8 cellular contexts compared by ENCODE assay signal in the genomic region with DNA sequence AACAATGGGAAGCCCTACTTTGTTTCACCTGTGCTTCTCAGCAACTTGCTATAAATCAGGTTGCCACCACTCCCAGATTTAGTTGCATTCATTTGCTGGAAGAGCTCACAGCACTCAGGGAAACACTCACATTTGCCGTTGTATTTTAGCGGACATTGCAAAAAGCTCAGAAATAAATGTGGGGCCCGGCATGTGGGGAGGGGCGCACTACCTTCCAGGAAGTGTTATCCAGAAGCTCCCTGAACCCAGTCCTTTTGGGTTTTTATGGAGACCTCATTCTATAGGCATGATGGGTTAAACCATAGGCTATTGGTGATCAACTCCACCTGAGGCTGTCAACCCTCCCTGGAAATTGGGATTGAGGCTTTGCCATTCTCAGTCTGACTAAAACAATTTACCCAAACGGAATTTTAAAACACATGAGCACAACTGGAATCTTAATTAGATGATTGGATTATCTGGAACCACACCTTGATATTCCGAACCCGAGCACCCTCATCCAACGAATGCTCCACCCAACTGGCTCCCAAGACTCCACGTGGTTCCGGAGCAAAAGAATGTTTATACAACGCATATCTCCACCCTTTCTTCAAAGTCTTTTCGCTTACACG.
DNase-seq lines count a peak whose midpoint lies in the region; FAIRE-seq and TF ChIP-seq lines count a peak whose summit lies in the region.
"Not testable (repeated sequence)": the region's sequence is repeated elsewhere in the genome, so short reads cannot be mapped to it uniquely, and the experiment has no call there.

No MANE protein-coding gene starts in this region.

- H3K36me3 Mint-ChIP-seq in activated T-cell treated with anti-CD3 and anti-CD28 coated beads, Interleukin-2, amount 50 U/mL, for 24 hours (ENCODE audit: low read depth), result not testable (repeated sequence)
- H3K36me3 Mint-ChIP-seq in nephron progenitor cell (ENCODE audit: low read depth) (peaks cover 26% of the 10 kb centered on the region), type B pancreatic cell (peaks cover 12% of the 10 kb centered on the region)

- not testable (repeated sequence) for H3K27ac Mint-ChIP-seq in activated T-cell treated with anti-CD3 and anti-CD28 coated beads, Interleukin-2, amount 50 U/mL, for 24 hours; nephron progenitor cell; type B pancreatic cell

- TF ChIP-seq CTCF in nephron progenitor cell (IDR thresholded peaks at IDR 0.05); type B pancreatic cell (conservative IDR thresholded peaks at IDR 0.05): not testable (repeated sequence)

- H3K27me3 Mint-ChIP-seq in activated T-cell treated with anti-CD3 and anti-CD28 coated beads, Interleukin-2, amount 50 U/mL, for 24 hours; nephron progenitor cell (ENCODE audit: low read depth, poor library complexity); type B pancreatic cell: not testable (repeated sequence)

- peak; percentile 1 for DNase-seq in AG08395 (ENCODE audit: low spot score)
- DNase-seq in GM12891 (ENCODE audit: insufficient read length, low spot score), result peak; percentile 11
- peak; percentile 4 for DNase-seq in NCI-H460 (ENCODE audit: extremely low read depth, low read depth)
- peak; percentile 32 for DNase-seq in activated T-cell treated with anti-CD3 and anti-CD28 coated beads, Interleukin-2, amount 50 U/mL, for 24 hours
- DNase-seq in ecto neural progenitor cell (ENCODE audit: low spot score), result peak; percentile 48
- peak; percentile 20 for DNase-seq in iPS-NIHi11 (ENCODE audit: low spot score)
- peak; percentile 3 for DNase-seq in nephron progenitor cell
- DNase-seq in type B pancreatic cell (ENCODE audit: extremely low spot score, unreplicated experiment), result peak; percentile 90

- not testable (repeated sequence) for H3K4me1 Mint-ChIP-seq in activated T-cell treated with anti-CD3 and anti-CD28 coated beads, Interleukin-2, amount 50 U/mL, for 24 hours (ENCODE audit: low read depth); nephron progenitor cell; type B pancreatic cell (ENCODE audit: unreplicated experiment)

- not testable (repeated sequence) for H3K4me3 Mint-ChIP-seq in activated T-cell treated with anti-CD3 and anti-CD28 coated beads, Interleukin-2, amount 50 U/mL, for 24 hours; nephron progenitor cell; type B pancreatic cell

- FAIRE-seq in GM12891 (lab: Jason Lieb, UNC), result not testable (repeated sequence)

- not testable (repeated sequence) for TF ChIP-seq POLR2A in GM12891 (IDR thresholded peaks at IDR 0.05; ENCODE audit: low read depth, low read length)

- H3K9me3 Mint-ChIP-seq in activated T-cell treated with anti-CD3 and anti-CD28 coated beads, Interleukin-2, amount 50 U/mL, for 24 hours, result peaks cover 53% of the 10 kb centered on the region
- H3K9me3 Mint-ChIP-seq in nephron progenitor cell, result peaks cover 74% of the 10 kb centered on the region
- peaks cover 39% of the 10 kb centered on the region for H3K9me3 Mint-ChIP-seq in type B pancreatic cell

Comparison
In these comparisons a context has a peak if more than half of its experiments do, and no peak if none do; other contexts are left out.
1. Peak in every context shown above with its lines: DNase-seq.
2. DNase-seq: peak in every context shown above with its lines; median percentile 90 in type B pancreatic cell; 48 in ecto neural progenitor cell; 32 in activated T-cell treated with anti-CD3 and anti-CD28 coated beads, Interleukin-2, amount 50 U/mL, for 24 hours; 20 in iPS-NIHi11; 11 in GM12891; 4 in NCI-H460; 3 in nephron progenitor cell; 1 in AG08395.